ENCODE assay signal across 20 cellular contexts in genomic region chr7:102170417-102170970, GRCh38.
DNase-seq lines count a peak whose midpoint lies in the region; ATAC-seq, FAIRE-seq and TF ChIP-seq lines count a peak whose summit lies in the region.
"Had no signal": no experiment of that assay in that cellular context is flagged by ENCODE, and none has a peak within 500 bp of the region (broad histone marks: within the 10 kb centered on the region; RNA-seq: fewer than 3 reads in every experiment).

No MANE protein-coding gene starts in this region.

- TF ChIP-seq CTCF in brain (conservative IDR thresholded peaks at IDR 0.05) (no peak), right atrium auricular region (IDR thresholded peaks at IDR 0.05) (no peak), lower leg skin (IDR thresholded peaks at IDR 0.05) (no peak)

- peak overlapping the region in 4 of 5 experiments; percentile 39 to 83 (median 68) for H3K27ac Mint-ChIP-seq in brain
- H3K27ac Mint-ChIP-seq: activated CD4-positive, alpha-beta T cell treated with anti-CD3 and anti-CD28 coated beads, Interleukin-2, amount 10 ng/mL, durations not matched to agents 24 days and 14 days; activated T-cell treated with anti-CD3 and anti-CD28 coated beads, Interleukin-2, amount 50 U/mL, for 24 hours; stimulated activated memory B cell treated with anti-CD40 and anti-IgM and Interleukin-4, amounts not matched to agents 10 μg/mL and 1 μg/mL and 100 μg/mL, for 72 hours; T-helper 1 cell treated with Interleukin-12 subunit alpha and Interleukin-12 subunit beta and Interleukin-4 antibody, amounts not matched to agents 30 μg/mL and 1 μg/mL, for 36 hours had no signal

- H3K4me2 ChIP-seq in Karpas-422 (ENCODE audit: low read depth, low read length, poor library complexity, severe bottlenecking) = no peak overlapping the region
- H3K4me2 ChIP-seq: PC-9 had no signal

- H3K36me3 Mint-ChIP-seq in brain = peaks cover 41% of the 10 kb centered on the region

- H3K4me3 ChIP-seq in H7 (ENCODE audit: insufficient read depth, low read depth, low read length) (no peak overlapping the region), right atrium auricular region (no peak overlapping the region), Karpas-422 (ENCODE audit: low read length) (no peak overlapping the region), lower leg skin (ENCODE audit: low read depth, poor library complexity, severe bottlenecking) (no peak overlapping the region)
- H3K4me3 ChIP-seq: adrenal gland, lower lobe of right lung, PC-9 had no signal

- H3K4me3 Mint-ChIP-seq in brain = peak overlapping the region; percentile 45 to 71 (median 60)
- H3K4me3 Mint-ChIP-seq: activated CD4-positive, alpha-beta T cell treated with anti-CD3 and anti-CD28 coated beads, Interleukin-2, amount 10 ng/mL, durations not matched to agents 24 days and 14 days; activated T-cell treated with anti-CD3 and anti-CD28 coated beads, Interleukin-2, amount 50 U/mL, for 24 hours; stimulated activated memory B cell treated with anti-CD40 and anti-IgM and Interleukin-4, amounts not matched to agents 10 μg/mL and 1 μg/mL and 100 μg/mL, for 72 hours; T-helper 1 cell treated with Interleukin-12 subunit alpha and Interleukin-12 subunit beta and Interleukin-4 antibody, amounts not matched to agents 30 μg/mL and 1 μg/mL, for 36 hours had no signal

- H3K27me3 ChIP-seq in H7 (ENCODE audit: control insufficient read depth, insufficient read depth, low read length) (no peaks in the 10 kb centered on the region), right atrium auricular region (no peaks in the 10 kb centered on the region), Karpas-422 (ENCODE audit: low read length) (no peaks in the 10 kb centered on the region)
- H3K27me3 ChIP-seq: adrenal gland, BE2C had no signal

- H2AFZ ChIP-seq in Karpas-422 (ENCODE audit: low read length) = no peak overlapping the region
- H2AFZ ChIP-seq: parathyroid adenoma, PC-9 had no signal

- peaks cover 3% of the 10 kb centered on the region; the same call in 1 of the 2 replicates for H3K79me2 ChIP-seq in Karpas-422 (ENCODE audit: low read length)
- H3K79me2 ChIP-seq: parathyroid adenoma had no signal

- 81 to 90% methylated on average over 22 of the region's 22 CpGs for WGBS in lower leg skin, 2 donors

- intact Hi-C loops in lower leg skin (cut with DNase I; ENCODE audit: low total_unique reads) = no loop called here

- DNase-seq in H7 (peak; percentile 85), right atrium auricular region (ENCODE audit: low spot score) (no peak), retina (peak; percentile 51), Karpas-422 (no peak), H54 (ENCODE audit: insufficient read length, low spot score) (no peak), lower leg skin (ENCODE audit: low spot score in 2 of 2) (no peak)
- DNase-seq: activated CD4-positive, alpha-beta T cell treated with anti-CD3 and anti-CD28 coated beads, Interleukin-2, amount 10 ng/mL, durations not matched to agents 24 days and 14 days; activated T-cell treated with anti-CD3 and anti-CD28 coated beads, Interleukin-2, amount 50 U/mL, for 24 hours; adrenal gland; BE2C; effector CD4-positive, alpha-beta T cell; lower lobe of right lung; NCI-H2081 treated with DMSO at 0.1 percent for 48 hours; PC-9 had no signal

- H3K27ac ChIP-seq in right atrium auricular region (peak overlapping the region; percentile 9 to 46), Karpas-422 (ENCODE audit: low read length) (no peak overlapping the region)
- H3K27ac ChIP-seq: parathyroid adenoma, PC-9 had no signal

- H3K36me3 ChIP-seq in H7 (replicated peaks; ENCODE audit: control insufficient read depth, insufficient read depth, low read length) = peaks cover 3% of the 10 kb centered on the region
- H3K36me3 ChIP-seq in right atrium auricular region = peaks cover 15% of the 10 kb centered on the region
- H3K36me3 ChIP-seq in Karpas-422 (ENCODE audit: insufficient read depth, low read length) = peaks cover 2% of the 10 kb centered on the region; the same call in 1 of the 2 replicates
- H3K36me3 ChIP-seq: adrenal gland had no signal

- H3K9me3 Mint-ChIP-seq in brain = peaks cover 0 to 3% (median 0%) of the 10 kb centered on the region in 5 experiments
- H3K9me3 Mint-ChIP-seq: activated CD4-positive, alpha-beta T cell treated with anti-CD3 and anti-CD28 coated beads, Interleukin-2, amount 10 ng/mL, durations not matched to agents 24 days and 14 days; activated T-cell treated with anti-CD3 and anti-CD28 coated beads, Interleukin-2, amount 50 U/mL, for 24 hours; stimulated activated memory B cell treated with anti-CD40 and anti-IgM and Interleukin-4, amounts not matched to agents 10 μg/mL and 1 μg/mL and 100 μg/mL, for 72 hours; T-helper 1 cell treated with Interleukin-12 subunit alpha and Interleukin-12 subunit beta and Interleukin-4 antibody, amounts not matched to agents 30 μg/mL and 1 μg/mL, for 36 hours had no signal

- H3K9me2 ChIP-seq in Karpas-422 (replicated peaks; ENCODE audit: insufficient read depth, low read length) = no peaks in the 10 kb centered on the region

- TF ChIP-seq POLR2A in H54 (IDR thresholded peaks at IDR 0.05; ENCODE audit: low read depth, low read length) = no peak
- TF ChIP-seq POLR2A in lower leg skin (IDR thresholded peaks at IDR 0.05) = no peak

- FAIRE-seq in H54 (lab: Jason Lieb, UNC) = no peak
- FAIRE-seq: GM12891 had no signal

- H3K9ac ChIP-seq in Karpas-422 (ENCODE audit: low read length) = no peak overlapping the region
- H3K9ac ChIP-seq: parathyroid adenoma had no signal

- H3K27me3 Mint-ChIP-seq in brain = no peaks in the 10 kb centered on the region
- H3K27me3 Mint-ChIP-seq: activated CD4-positive, alpha-beta T cell treated with anti-CD3 and anti-CD28 coated beads, Interleukin-2, amount 10 ng/mL, durations not matched to agents 24 days and 14 days; activated T-cell treated with anti-CD3 and anti-CD28 coated beads, Interleukin-2, amount 50 U/mL, for 24 hours; stimulated activated memory B cell treated with anti-CD40 and anti-IgM and Interleukin-4, amounts not matched to agents 10 μg/mL and 1 μg/mL and 100 μg/mL, for 72 hours had no signal

- H3K4me1 Mint-ChIP-seq in brain = peaks cover 31% of the 10 kb centered on the region
- H3K4me1 Mint-ChIP-seq: activated CD4-positive, alpha-beta T cell treated with anti-CD3 and anti-CD28 coated beads, Interleukin-2, amount 10 ng/mL, durations not matched to agents 24 days and 14 days; stimulated activated memory B cell treated with anti-CD40 and anti-IgM and Interleukin-4, amounts not matched to agents 10 μg/mL and 1 μg/mL and 100 μg/mL, for 72 hours had no signal

- H3K9me3 ChIP-seq in right atrium auricular region (no peaks in the 10 kb centered on the region), Karpas-422 (ENCODE audit: low read length) (no peaks in the 10 kb centered on the region)
- H3K9me3 ChIP-seq: adrenal gland, BE2C, lower lobe of right lung had no signal

- no peak for ATAC-seq in GM21717 (IDR thresholded peaks at IDR 0.05; ENCODE audit: unreplicated experiment)
- ATAC-seq: lower lobe of right lung; stimulated activated memory B cell treated with anti-CD40 and anti-IgM and Interleukin-4, amounts not matched to agents 10 μg/mL and 1 μg/mL and 100 μg/mL, for 72 hours had no signal

- no peaks in the 10 kb centered on the region for H4K20me1 ChIP-seq in Karpas-422 (ENCODE audit: insufficient read depth, low read depth, low read length)

- H3K4me1 ChIP-seq in right atrium auricular region (peaks cover 0 to 7% of the 10 kb centered on the region in 2 donors), Karpas-422 (ENCODE audit: low read length) (no peaks in the 10 kb centered on the region)
- H3K4me1 ChIP-seq: adrenal gland, BE2C, lower lobe of right lung, parathyroid adenoma had no signal

Comparison
In these comparisons a context has a peak if more than half of its experiments do, and no peak if none do; other contexts are left out.
1. DNase-seq: peak in H7 (single experiment) and retina (single experiment); none in right atrium auricular region (single experiment), Karpas-422 (single experiment), H54 (single experiment) and lower leg skin (0 of 2).